11 cellular contexts compared by ENCODE assay signal in genomic region chr6:157032923-157033322, GRCh38.
A peak's percentile ranks its signal among the peaks of the same experiment; 100 is the strongest.
DNase-seq lines count a peak whose midpoint lies in the region; ATAC-seq and TF ChIP-seq lines count a peak whose summit lies in the region.
"Had no signal": no experiment of that assay in that cellular context is flagged by ENCODE, and none has a peak within 500 bp of the region (broad histone marks: within the 10 kb centered on the region; RNA-seq: fewer than 3 reads in every experiment).

No MANE protein-coding gene starts in this region.

- H3K9me3 Mint-ChIP-seq in activated T-cell treated with anti-CD3 and anti-CD28 coated beads, Interleukin-2, amount 50 U/mL, for 4 hours, result no peaks in the 10 kb centered on the region
- no peaks in the 10 kb centered on the region for H3K9me3 Mint-ChIP-seq in activated naive CD8-positive, alpha-beta T cell treated with anti-CD3 and anti-CD28 coated beads for 36 hours
- H3K9me3 Mint-ChIP-seq: neural crest cell had no signal

- H3K4me1 ChIP-seq in left lung (peaks cover 0 to 47% of the 10 kb centered on the region in 2 donors), subcutaneous abdominal adipose tissue (ENCODE audit: control insufficient read depth in 5 of 5, insufficient read depth in 5 of 5, low read length in 5 of 5) (peaks cover 0 to 35% (median 23%) of the 10 kb centered on the region in 5 donors)

- H3K27ac ChIP-seq in left lung, result peak overlapping the region; percentile 70 to 71
- H3K27ac ChIP-seq in subcutaneous abdominal adipose tissue (ENCODE audit: low read depth, low read length), result peak overlapping the region; percentile 52

- H3K9me3 ChIP-seq in left lung, result peaks cover 0 to 3% of the 10 kb centered on the region in 2 donors
- no peaks in the 10 kb centered on the region for H3K9me3 ChIP-seq in subcutaneous abdominal adipose tissue (ENCODE audit: control insufficient read depth in 5 of 5, low read length in 5 of 5)

- peaks cover 7% of the 10 kb centered on the region for H3K36me3 Mint-ChIP-seq in activated T-cell treated with anti-CD3 and anti-CD28 coated beads, Interleukin-2, amount 50 U/mL, for 4 hours (ENCODE audit: insufficient read depth)
- H3K36me3 Mint-ChIP-seq in activated naive CD8-positive, alpha-beta T cell treated with anti-CD3 and anti-CD28 coated beads for 36 hours, result peaks cover 10% of the 10 kb centered on the region

- H3K27ac Mint-ChIP-seq in activated naive CD8-positive, alpha-beta T cell treated with anti-CD3 and anti-CD28 coated beads for 36 hours, result no peak overlapping the region

- no peaks in the 10 kb centered on the region for H3K27me3 ChIP-seq in left lung
- no peaks in the 10 kb centered on the region for H3K27me3 ChIP-seq in subcutaneous abdominal adipose tissue (ENCODE audit: control insufficient read depth in 5 of 5, insufficient read depth in 4 of 5, low read length in 5 of 5)

- H3K27me3 Mint-ChIP-seq in activated T-cell treated with anti-CD3 and anti-CD28 coated beads, Interleukin-2, amount 50 U/mL, for 4 hours (ENCODE audit: low read depth), result no peaks in the 10 kb centered on the region
- H3K27me3 Mint-ChIP-seq in activated naive CD8-positive, alpha-beta T cell treated with anti-CD3 and anti-CD28 coated beads for 36 hours, result no peaks in the 10 kb centered on the region

- peak overlapping the region in 2 of 5 donors; percentile 80 to 83 for H3K9ac ChIP-seq in subcutaneous abdominal adipose tissue (ENCODE audit: low read length in 5 of 5)

- H3K4me1 Mint-ChIP-seq in activated T-cell treated with anti-CD3 and anti-CD28 coated beads, Interleukin-2, amount 50 U/mL, for 4 hours (ENCODE audit: low read depth), result peaks cover 31% of the 10 kb centered on the region
- peaks cover 21% of the 10 kb centered on the region for H3K4me1 Mint-ChIP-seq in activated naive CD8-positive, alpha-beta T cell treated with anti-CD3 and anti-CD28 coated beads for 36 hours

- H3K4me3 ChIP-seq in left lung (peak overlapping the region; percentile 23 to 44), subcutaneous abdominal adipose tissue (ENCODE audit: low read depth in 1 of 5, low read length in 5 of 5) (peak overlapping the region in 4 of 5 donors; percentile 53 to 71 (median 59))

- no peak for ATAC-seq in activated T-cell treated with anti-CD3 and anti-CD28 coated beads, Interleukin-2, amount 50 U/mL, for 4 hours
- ATAC-seq in left lung, result no peak

- H3K4me3 Mint-ChIP-seq in activated T-cell treated with anti-CD3 and anti-CD28 coated beads, Interleukin-2, amount 50 U/mL, for 4 hours, result peak overlapping the region; percentile 80
- peak overlapping the region; percentile 91 for H3K4me3 Mint-ChIP-seq in activated naive CD8-positive, alpha-beta T cell treated with anti-CD3 and anti-CD28 coated beads for 36 hours
- H3K4me3 Mint-ChIP-seq: neural crest cell had no signal

- TF ChIP-seq CTCF in left lung (IDR thresholded peaks at IDR 0.05), result no peak

- H3K36me3 ChIP-seq in left lung, result no peaks in the 10 kb centered on the region
- H3K36me3 ChIP-seq in subcutaneous abdominal adipose tissue (ENCODE audit: control insufficient read depth in 5 of 5, insufficient read depth in 5 of 5, low read length in 5 of 5), result no peaks in the 10 kb centered on the region

- no peak for DNase-seq in activated T-cell treated with anti-CD3 and anti-CD28 coated beads, Interleukin-2, amount 50 U/mL, for 4 hours
- no peak for DNase-seq in activated T-cell treated with anti-CD3 and anti-CD28 coated beads, Interleukin-2, amount 50 U/mL, for 1 hour
- no peak for DNase-seq in activated naive CD8-positive, alpha-beta T cell treated with anti-CD3 and anti-CD28 coated beads for 36 hours
- DNase-seq in left lung, result no peak
- no peak for DNase-seq in NCI-H1417 treated with DMSO at 0.1 percent for 48 hours (lab: John Stamatoyannopoulos, UW)
- no peak for DNase-seq in activated CD4-positive, CD25-positive, alpha-beta regulatory T cell treated with anti-CD3 and anti-CD28 coated beads, Interleukin-2, amount 50 U/mL, for 72 hours
- DNase-seq in GM19238 (ENCODE audit: insufficient read length, low spot score), result no peak
- DNase-seq: activated gamma-delta T cell, AML-193 had no signal

- intact Hi-C loops in left lung (cut with DNase I), result loop anchor here in 1 of 2 donors (10.0 kb wide), 1 partner anchor 152 kb away; no protein-coding TSS in a partner anchor
